In genomic region chr2:239200646-239201530, GRCh38 we compare ENCODE assay signal across 19 cellular contexts.
DNase-seq lines count a peak whose midpoint lies in the region; ATAC-seq, FAIRE-seq and TF ChIP-seq lines count a peak whose summit lies in the region.
"Had no signal": no experiment of that assay in that cellular context is flagged by ENCODE, and none has a peak within 500 bp of the region (broad histone marks: within the 10 kb centered on the region; RNA-seq: fewer than 3 reads in every experiment).

No MANE protein-coding gene starts in this region.

- no peak for ATAC-seq in gastrocnemius medialis
- ATAC-seq: HepG2 had no signal

- in situ Hi-C loops in gastrocnemius medialis (cut with MboI; ENCODE audit: low sequenced_read_pairs in 4 of 4), result no loop called here

- CTCF ChIA-PET in HEK293T (lab: Yijun Ruan, JAX), result no interaction called here

- H3K36me3 ChIP-seq in BLaER1, result peaks cover 36% of the 10 kb centered on the region
- H3K36me3 ChIP-seq in adrenal gland (replicated peaks in 1 of 2), result no peaks in the 10 kb centered on the region
- H3K36me3 ChIP-seq in kidney (ENCODE audit: control insufficient read depth in 1 of 2, insufficient read depth in 2 of 2, low read length in 2 of 2), result peaks cover 0 to 6% of the 10 kb centered on the region in 2 donors
- peaks cover 0 to 9% of the 10 kb centered on the region in 2 donors for H3K36me3 ChIP-seq in gastrocnemius medialis
- no peaks in the 10 kb centered on the region for H3K36me3 ChIP-seq in hepatocyte (replicated peaks; ENCODE audit: insufficient read depth, low read depth)

- FAIRE-seq in kidney (lab: Jason Lieb, UNC), result no peak
- FAIRE-seq: HepG2, urothelium cell line had no signal

- DNase-seq in adrenal gland, result peak in 2 of 7 donors; percentile 7 to 10
- DNase-seq in kidney, result peak; percentile 59
- peak in 1 of 2 donors; percentile 11 for DNase-seq in gastrocnemius medialis
- no peak for DNase-seq in HK-2 (ENCODE audit: unreplicated experiment)
- DNase-seq in hepatocyte (ENCODE audit: low spot score), result no peak
- DNase-seq in HEK293T (ENCODE audit: extremely low spot score), result no peak
- no peak for DNase-seq in DMS153 treated with DMSO at 0.1 percent for 48 hours (lab: John Stamatoyannopoulos, UW; ENCODE audit: unreplicated experiment)
- DNase-seq: ACHN; activated CD4-positive, alpha-beta T cell treated with anti-CD3 and anti-CD28 coated beads, Interleukin-2, amount 10 ng/mL, durations not matched to agents 24 days and 14 days; activated T-cell treated with anti-CD3 and anti-CD28 coated beads, Interleukin-2, amount 50 U/mL, for 1 hour; CD8-positive, alpha-beta memory T cell; foreskin melanocyte; NCI-H1694 treated with DMSO at 0.1 percent for 48 hours; NCI-H446; SIG-M5 had no signal

- 0 out of 2 replicates have a peak overlapping the region, but pooled peaks have one; percentile 21 for H3K27ac ChIP-seq in BLaER1
- peak overlapping the region in 4 of 5 donors; percentile 51 to 90 (median 63) for H3K27ac ChIP-seq in adrenal gland
- H3K27ac ChIP-seq in kidney (ENCODE audit: low read depth in 2 of 2, low read length in 2 of 2), result no peak overlapping the region
- H3K27ac ChIP-seq in gastrocnemius medialis, result peak overlapping the region; percentile 82 to 89 (median 88)
- H3K27ac ChIP-seq in hepatocyte, result no peak overlapping the region

- H3K4me3 ChIP-seq in BLaER1, result no peak overlapping the region
- H3K4me3 ChIP-seq in adrenal gland, result no peak overlapping the region
- H3K4me3 ChIP-seq in kidney (ENCODE audit: low read length in 2 of 2), result no peak overlapping the region
- no peak overlapping the region for H3K4me3 ChIP-seq in gastrocnemius medialis
- H3K4me3 ChIP-seq in hepatocyte, result no peak overlapping the region
- H3K4me3 ChIP-seq: smooth muscle cell had no signal

- intact Hi-C loops in adrenal gland (cut with DNase I) (no loop called here), kidney (cut with DNase I) (no loop called here), gastrocnemius medialis (cut with DNase I; ENCODE audit: low total_unique reads) (no loop called here)

- H3K9me3 ChIP-seq in BLaER1 (no peaks in the 10 kb centered on the region), adrenal gland (replicated peaks in 1 of 3) (no peaks in the 10 kb centered on the region), kidney (ENCODE audit: control insufficient read depth in 1 of 2, low read length in 2 of 2) (no peaks in the 10 kb centered on the region), gastrocnemius medialis (no peaks in the 10 kb centered on the region), hepatocyte (ENCODE audit: low read depth) (no peaks in the 10 kb centered on the region)

- TF ChIP-seq CTCF in adrenal gland (IDR thresholded peaks at IDR 0.05) (no peak), kidney (IDR thresholded peaks at IDR 0.05; ENCODE audit: borderline replicate concordance, extremely low read depth, insufficient read depth) (no peak), gastrocnemius medialis (IDR thresholded peaks at IDR 0.05 in 4 of 5, conservative IDR thresholded peaks at IDR 0.05 in 1 of 5) (no peak), hepatocyte (IDR thresholded peaks at IDR 0.05; ENCODE audit: poor library complexity) (no peak)

- WGBS in adrenal gland, 4 donors, result 83 to 89% (median 87%) methylated on average over 13 to 20 of the region's 20 CpGs
- WGBS in hepatocyte (ENCODE audit: low lambda C conversion rate, missing lambda C conversion rate), result 84% methylated on average over 20 of the region's 20 CpGs

- H2AFZ ChIP-seq in hepatocyte, result no peak overlapping the region

- H3K4me1 ChIP-seq in BLaER1, result peaks cover 51% of the 10 kb centered on the region
- H3K4me1 ChIP-seq in adrenal gland (replicated peaks in 1 of 2), result peaks cover 12 to 33% of the 10 kb centered on the region in 2 donors
- H3K4me1 ChIP-seq in kidney (ENCODE audit: control insufficient read depth in 1 of 2, insufficient read depth in 1 of 2, low read depth in 1 of 2, low read length in 2 of 2), result peaks cover 0 to 2% of the 10 kb centered on the region in 2 donors
- peaks cover 58 to 70% of the 10 kb centered on the region in 2 donors for H3K4me1 ChIP-seq in gastrocnemius medialis
- H3K4me1 ChIP-seq in hepatocyte (ENCODE audit: insufficient read depth), result no peaks in the 10 kb centered on the region

- H4K20me1 ChIP-seq in BLaER1 (peaks cover 49% of the 10 kb centered on the region), hepatocyte (ENCODE audit: insufficient read depth, poor library complexity, severe bottlenecking) (peaks cover 3% of the 10 kb centered on the region)

- peaks cover 10% of the 10 kb centered on the region for H3K79me2 ChIP-seq in hepatocyte

- POLR2A ChIA-PET in HEK293T (lab: Yijun Ruan, JAX), result no interaction called here

- no peaks in the 10 kb centered on the region for H3K9me2 ChIP-seq in hepatocyte (replicated peaks; ENCODE audit: insufficient read depth)

- TF ChIP-seq POLR2A in adrenal gland (IDR thresholded peaks at IDR 0.05) (no peak), gastrocnemius medialis (IDR thresholded peaks at IDR 0.05) (no peak)

- H3K9ac ChIP-seq in BLaER1, result 0 out of 2 replicates have a peak overlapping the region, but pooled peaks have one; percentile 8
- no peak overlapping the region for H3K9ac ChIP-seq in kidney (ENCODE audit: low read length in 2 of 2)

- no peaks in the 10 kb centered on the region for H3K27me3 ChIP-seq in BLaER1
- H3K27me3 ChIP-seq in adrenal gland, result no peaks in the 10 kb centered on the region
- no peaks in the 10 kb centered on the region for H3K27me3 ChIP-seq in gastrocnemius medialis
- no peaks in the 10 kb centered on the region for H3K27me3 ChIP-seq in hepatocyte

- peak overlapping the region; percentile 44 for H3K4me2 ChIP-seq in BLaER1
- H3K4me2 ChIP-seq in hepatocyte, result no peak overlapping the region
- H3K4me2 ChIP-seq: smooth muscle cell had no signal

TF ChIP-seq in HEK293T, 16 proteins besides CTCF, POLR2A, EP300 and RAD21:
- TF ChIP-seq FOXA1 (IDR thresholded peaks at IDR 0.05) (no peak), BHLHE40 (IDR thresholded peaks at IDR 0.05; ENCODE audit: borderline replicate concordance) (no peak), SP1 (IDR thresholded peaks at IDR 0.05) (no peak), ELF4 (IDR thresholded peaks at IDR 0.05) (no peak), FOXM1 (IDR thresholded peaks at IDR 0.05; ENCODE audit: borderline replicate concordance) (no peak), CTBP1 (IDR thresholded peaks at IDR 0.05; ENCODE audit: borderline replicate concordance) (no peak), L3MBTL2 (conservative IDR thresholded peaks at IDR 0.05) (no peak), HDGF (IDR thresholded peaks at IDR 0.05; ENCODE audit: borderline replicate concordance) (no peak), FOXK2 (IDR thresholded peaks at IDR 0.05) (no peak), ARNT (IDR thresholded peaks at IDR 0.05) (no peak), SUZ12 (IDR thresholded peaks at IDR 0.05) (no peak), PKNOX1 (IDR thresholded peaks at IDR 0.05) (no peak), LEF1 (IDR thresholded peaks at IDR 0.05; ENCODE audit: borderline replicate concordance) (no peak), ZNF384 (IDR thresholded peaks at IDR 0.05) (no peak), NFRKB (IDR thresholded peaks at IDR 0.05) (no peak), TARDBP (IDR thresholded peaks at IDR 0.05) (no peak)

Comparison
In these comparisons a context has a peak if more than half of its experiments do, and no peak if none do; other contexts are left out.
1. H3K27ac ChIP-seq: peak in BLaER1 (single experiment), adrenal gland (4 of 5) and gastrocnemius medialis (4 of 4); none in kidney (0 of 2) and hepatocyte (single experiment).